In the genomic region with DNA sequence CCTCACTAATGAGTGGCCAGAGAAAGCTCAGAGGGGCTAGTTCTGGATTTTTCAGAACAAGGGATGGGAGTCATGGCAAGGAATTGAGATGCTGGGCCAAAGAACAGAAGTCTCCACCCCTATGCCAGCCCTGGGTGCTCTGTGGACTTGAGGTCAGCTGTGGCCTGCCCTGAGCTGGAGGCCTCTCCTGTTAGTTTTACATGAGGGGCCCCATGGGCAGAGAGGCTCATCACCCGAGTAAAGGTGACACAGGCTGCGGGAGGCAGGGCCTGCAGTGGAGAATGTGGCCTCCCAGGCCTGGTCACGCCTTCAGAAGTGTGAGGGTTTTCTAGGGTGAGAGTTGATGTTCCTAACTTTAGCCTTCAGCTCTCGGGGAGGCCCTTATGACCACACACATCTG, we compare ENCODE assay signal across 2 cellular contexts.
TF ChIP-seq lines count a peak whose summit lies in the region.

No MANE protein-coding gene starts in this region.

TF ChIP-seq in IMR-90, 13 proteins besides CTCF, POLR2A, EP300 and RAD21 (continued from another document):
- TF ChIP-seq, protein P1, sequence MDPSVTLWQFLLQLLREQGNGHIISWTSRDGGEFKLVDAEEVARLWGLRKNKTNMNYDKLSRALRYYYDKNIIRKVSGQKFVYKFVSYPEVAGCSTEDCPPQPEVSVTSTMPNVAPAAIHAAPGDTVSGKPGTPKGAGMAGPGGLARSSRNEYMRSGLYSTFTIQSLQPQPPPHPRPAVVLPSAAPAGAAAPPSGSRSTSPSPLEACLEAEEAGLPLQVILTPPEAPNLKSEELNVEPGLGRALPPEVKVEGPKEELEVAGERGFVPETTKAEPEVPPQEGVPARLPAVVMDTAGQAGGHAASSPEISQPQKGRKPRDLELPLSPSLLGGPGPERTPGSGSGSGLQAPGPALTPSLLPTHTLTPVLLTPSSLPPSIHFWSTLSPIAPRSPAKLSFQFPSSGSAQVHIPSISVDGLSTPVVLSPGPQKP (IDR thresholded peaks at IDR 0.05; ENCODE audit: borderline replicate concordance, low read depth, low read length): no peak
- TF ChIP-seq SMC3 (IDR thresholded peaks at IDR 0.05; ENCODE audit: low read depth, low read length) (no peak), MAZ (IDR thresholded peaks at IDR 0.05; ENCODE audit: borderline replicate concordance, low read depth, low read length) (no peak), BHLHE40 (IDR thresholded peaks at IDR 0.05; ENCODE audit: low read depth, low read length) (no peak), RCOR1 (IDR thresholded peaks at IDR 0.05; ENCODE audit: insufficient replicate concordance, low read length) (no peak), CEBPB (IDR thresholded peaks at IDR 0.05; ENCODE audit: low read depth, low read length) (no peak), MXI1 (IDR thresholded peaks at IDR 0.05; ENCODE audit: borderline replicate concordance, low read depth, low read length) (no peak)
- TF ChIP-seq, protein P2, sequence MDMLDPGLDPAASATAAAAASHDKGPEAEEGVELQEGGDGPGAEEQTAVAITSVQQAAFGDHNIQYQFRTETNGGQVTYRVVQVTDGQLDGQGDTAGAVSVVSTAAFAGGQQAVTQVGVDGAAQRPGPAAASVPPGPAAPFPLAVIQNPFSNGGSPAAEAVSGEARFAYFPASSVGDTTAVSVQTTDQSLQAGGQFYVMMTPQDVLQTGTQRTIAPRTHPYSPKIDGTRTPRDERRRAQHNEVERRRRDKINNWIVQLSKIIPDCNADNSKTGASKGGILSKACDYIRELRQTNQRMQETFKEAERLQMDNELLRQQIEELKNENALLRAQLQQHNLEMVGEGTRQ (IDR thresholded peaks at IDR 0.05; ENCODE audit: low read depth, low read length): no peak

TF ChIP-seq in SK-N-SH treated with all-trans-retinoic acid at 6 μM for 48 hours, 23 proteins besides CTCF, POLR2A, EP300 and RAD21 (continued from another document):
- TF ChIP-seq, protein P3, sequence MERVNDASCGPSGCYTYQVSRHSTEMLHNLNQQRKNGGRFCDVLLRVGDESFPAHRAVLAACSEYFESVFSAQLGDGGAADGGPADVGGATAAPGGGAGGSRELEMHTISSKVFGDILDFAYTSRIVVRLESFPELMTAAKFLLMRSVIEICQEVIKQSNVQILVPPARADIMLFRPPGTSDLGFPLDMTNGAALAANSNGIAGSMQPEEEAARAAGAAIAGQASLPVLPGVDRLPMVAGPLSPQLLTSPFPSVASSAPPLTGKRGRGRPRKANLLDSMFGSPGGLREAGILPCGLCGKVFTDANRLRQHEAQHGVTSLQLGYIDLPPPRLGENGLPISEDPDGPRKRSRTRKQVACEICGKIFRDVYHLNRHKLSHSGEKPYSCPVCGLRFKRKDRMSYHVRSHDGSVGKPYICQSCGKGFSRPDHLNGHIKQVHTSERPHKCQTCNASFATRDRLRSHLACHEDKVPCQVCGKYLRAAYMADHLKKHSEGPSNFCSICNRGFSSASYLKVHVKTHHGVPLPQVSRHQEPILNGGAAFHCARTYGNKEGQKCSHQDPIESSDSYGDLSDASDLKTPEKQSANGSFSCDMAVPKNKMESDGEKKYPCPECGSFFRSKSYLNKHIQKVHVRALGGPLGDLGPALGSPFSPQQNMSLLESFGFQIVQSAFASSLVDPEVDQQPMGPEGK (CRISPR knock-in tag; IDR thresholded peaks at IDR 0.05; ENCODE audit: borderline replicate concordance): no peak
- TF ChIP-seq BACH2 (CRISPR knock-in tag; IDR thresholded peaks at IDR 0.05; ENCODE audit: borderline replicate concordance) (no peak), ESRRG (CRISPR knock-in tag; IDR thresholded peaks at IDR 0.05) (no peak), OSR1 (CRISPR knock-in tag; IDR thresholded peaks at IDR 0.05) (no peak), SNAI2 (CRISPR knock-in tag; IDR thresholded peaks at IDR 0.05) (no peak), PPARA (CRISPR knock-in tag; IDR thresholded peaks at IDR 0.05; ENCODE audit: borderline replicate concordance) (no peak), ZFP3 (CRISPR knock-in tag; IDR thresholded peaks at IDR 0.05) (no peak), CSDC2 (CRISPR knock-in tag; IDR thresholded peaks at IDR 0.05) (no peak), ISL1 (CRISPR knock-in tag; IDR thresholded peaks at IDR 0.05) (no peak), TCF4 (CRISPR knock-in tag; IDR thresholded peaks at IDR 0.05; ENCODE audit: borderline replicate concordance) (no peak), ZNF8 (CRISPR knock-in tag; IDR thresholded peaks at IDR 0.05) (no peak), TOX (CRISPR knock-in tag; IDR thresholded peaks at IDR 0.05; ENCODE audit: borderline replicate concordance) (no peak), ZNF70 (CRISPR knock-in tag; IDR thresholded peaks at IDR 0.05) (no peak), ZC3H10 (CRISPR knock-in tag; IDR thresholded peaks at IDR 0.05) (no peak), ARNTL (CRISPR knock-in tag; IDR thresholded peaks at IDR 0.05; ENCODE audit: borderline replicate concordance, low read depth) (no peak)
- TF ChIP-seq, protein P4, sequence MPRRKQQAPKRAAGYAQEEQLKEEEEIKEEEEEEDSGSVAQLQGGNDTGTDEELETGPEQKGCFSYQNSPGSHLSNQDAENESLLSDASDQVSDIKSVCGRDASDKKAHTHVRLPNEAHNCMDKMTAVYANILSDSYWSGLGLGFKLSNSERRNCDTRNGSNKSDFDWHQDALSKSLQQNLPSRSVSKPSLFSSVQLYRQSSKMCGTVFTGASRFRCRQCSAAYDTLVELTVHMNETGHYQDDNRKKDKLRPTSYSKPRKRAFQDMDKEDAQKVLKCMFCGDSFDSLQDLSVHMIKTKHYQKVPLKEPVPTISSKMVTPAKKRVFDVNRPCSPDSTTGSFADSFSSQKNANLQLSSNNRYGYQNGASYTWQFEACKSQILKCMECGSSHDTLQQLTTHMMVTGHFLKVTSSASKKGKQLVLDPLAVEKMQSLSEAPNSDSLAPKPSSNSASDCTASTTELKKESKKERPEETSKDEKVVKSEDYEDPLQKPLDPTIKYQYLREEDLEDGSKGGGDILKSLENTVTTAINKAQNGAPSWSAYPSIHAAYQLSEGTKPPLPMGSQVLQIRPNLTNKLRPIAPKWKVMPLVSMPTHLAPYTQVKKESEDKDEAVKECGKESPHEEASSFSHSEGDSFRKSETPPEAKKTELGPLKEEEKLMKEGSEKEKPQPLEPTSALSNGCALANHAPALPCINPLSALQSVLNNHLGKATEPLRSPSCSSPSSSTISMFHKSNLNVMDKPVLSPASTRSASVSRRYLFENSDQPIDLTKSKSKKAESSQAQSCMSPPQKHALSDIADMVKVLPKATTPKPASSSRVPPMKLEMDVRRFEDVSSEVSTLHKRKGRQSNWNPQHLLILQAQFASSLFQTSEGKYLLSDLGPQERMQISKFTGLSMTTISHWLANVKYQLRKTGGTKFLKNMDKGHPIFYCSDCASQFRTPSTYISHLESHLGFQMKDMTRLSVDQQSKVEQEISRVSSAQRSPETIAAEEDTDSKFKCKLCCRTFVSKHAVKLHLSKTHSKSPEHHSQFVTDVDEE (CRISPR knock-in tag; IDR thresholded peaks at IDR 0.05): no peak
